ENCODE assay signal across 11 cellular contexts in the genomic region with DNA sequence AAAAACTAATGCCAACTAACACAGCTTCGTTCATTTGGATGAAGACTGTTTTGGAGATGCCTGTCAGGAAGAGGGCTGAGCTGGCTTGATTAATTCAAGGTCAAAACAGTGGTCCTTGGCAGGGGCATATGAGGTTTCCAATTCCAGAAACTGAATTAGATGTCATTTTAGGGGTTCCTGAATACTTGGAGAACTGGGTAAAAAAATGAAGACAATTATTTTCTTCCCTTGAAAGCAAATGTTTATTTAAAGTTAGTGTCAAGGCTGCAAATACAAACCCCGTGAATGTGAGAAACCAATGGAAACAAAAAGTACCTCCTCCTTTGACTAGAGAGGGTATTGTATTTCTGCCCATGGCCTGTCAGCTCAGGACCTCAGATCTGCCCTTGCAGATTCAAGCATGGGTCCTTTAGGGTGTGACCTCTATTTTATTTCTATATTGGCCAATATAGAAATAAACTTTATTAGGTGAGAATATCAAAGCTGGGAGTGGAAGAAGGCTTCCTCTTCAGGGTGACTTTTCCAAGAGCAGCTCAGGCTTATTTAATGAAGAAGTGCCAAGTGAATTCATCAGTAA.
A peak's percentile ranks its signal among the peaks of the same experiment; 100 is the strongest.
DNase-seq lines count a peak whose midpoint lies in the region; ATAC-seq and TF ChIP-seq lines count a peak whose summit lies in the region.
"Had no signal": no experiment of that assay in that cellular context is flagged by ENCODE, and none has a peak within 500 bp of the region (broad histone marks: within the 10 kb centered on the region; RNA-seq: fewer than 3 reads in every experiment).

No MANE protein-coding gene starts in this region.

- intact Hi-C loops in lower leg skin (cut with DNase I; ENCODE audit: low total_unique reads): no loop called here

- peak overlapping the region; percentile 25 for H3K9ac ChIP-seq in rectal smooth muscle tissue (ENCODE audit: low read length)

- no peak for TF ChIP-seq CTCF in brain microvascular endothelial cell (IDR thresholded peaks at IDR 0.05; ENCODE audit: low read depth, low read length, missing control alignments)
- TF ChIP-seq CTCF in right atrium auricular region (IDR thresholded peaks at IDR 0.05): no peak
- no peak for TF ChIP-seq CTCF in lower leg skin (IDR thresholded peaks at IDR 0.05)
- TF ChIP-seq CTCF in GM10266 (IDR thresholded peaks at IDR 0.05; ENCODE audit: control insufficient read depth, insufficient read depth, low read depth, missing control alignments): no peak

- H3K9me3 ChIP-seq in right atrium auricular region: no peaks in the 10 kb centered on the region

- H3K27ac ChIP-seq in brain microvascular endothelial cell: peak overlapping the region; percentile 48
- peak overlapping the region; percentile 85 to 94 for H3K27ac ChIP-seq in right atrium auricular region
- H3K27ac ChIP-seq in rectal smooth muscle tissue (ENCODE audit: low read depth, low read length): peak overlapping the region; percentile 86

- H3K36me3 ChIP-seq in brain microvascular endothelial cell (replicated peaks) (no peaks in the 10 kb centered on the region), right atrium auricular region (no peaks in the 10 kb centered on the region), rectal smooth muscle tissue (ENCODE audit: control insufficient read depth, insufficient read depth, low read length) (no peaks in the 10 kb centered on the region)

- DNase-seq in EH (ENCODE audit: low read depth): peak; percentile 12
- DNase-seq in brain microvascular endothelial cell: no peak
- DNase-seq in right atrium auricular region (ENCODE audit: low spot score): no peak
- DNase-seq in lower leg skin (ENCODE audit: low spot score in 2 of 2): no peak
- DNase-seq in activated effector memory CD4-positive, alpha-beta T cell treated with Interleukin-2 at 50 U/mL for 16 hours: no peak
- DNase-seq in GM10266 (ENCODE audit: extremely low spot score): no peak
- DNase-seq: activated effector memory CD4-positive, alpha-beta T cell treated with anti-CD3 and anti-CD28 coated beads, Interleukin-2, amount 50 U/mL, for 16 hours; DMS79 had no signal

- H3K27me3 ChIP-seq in brain microvascular endothelial cell (replicated peaks) (no peaks in the 10 kb centered on the region), right atrium auricular region (no peaks in the 10 kb centered on the region), rectal smooth muscle tissue (ENCODE audit: control insufficient read depth, insufficient read depth, low read length) (no peaks in the 10 kb centered on the region)

- peaks cover 0 to 19% of the 10 kb centered on the region in 2 donors for H3K4me1 ChIP-seq in right atrium auricular region
- H3K4me1 ChIP-seq in rectal smooth muscle tissue (ENCODE audit: control insufficient read depth, insufficient read depth, low read length): peaks cover 20% of the 10 kb centered on the region

- in situ Hi-C loops in brain microvascular endothelial cell (cut with HindIII; ENCODE audit: low pct_ligation_motif_present, low sequenced_read_pairs): no loop called here

- WGBS in lower leg skin, 2 donors: 58 to 65% methylated on average over 2 of the region's 2 CpGs

- TF ChIP-seq POLR2A in lower leg skin (IDR thresholded peaks at IDR 0.05): no peak

- H3K4me3 ChIP-seq in brain microvascular endothelial cell (ENCODE audit: low read depth, low read length) (no peak overlapping the region), right atrium auricular region (peak overlapping the region; percentile 38 to 44), rectal smooth muscle tissue (ENCODE audit: low read length) (peak overlapping the region; percentile 40), lower leg skin (ENCODE audit: low read depth, poor library complexity, severe bottlenecking) (no peak overlapping the region)

- ATAC-seq in HG03432 (IDR thresholded peaks at IDR 0.05; ENCODE audit: unreplicated experiment): no peak
- ATAC-seq: esophagus mucosa had no signal

Comparison
In these comparisons a context has a peak if more than half of its experiments do, and no peak if none do; other contexts are left out.
1. H3K4me3 ChIP-seq: peak in right atrium auricular region (2 of 2) and rectal smooth muscle tissue (single experiment); none in brain microvascular endothelial cell (single experiment) and lower leg skin (single experiment).
2. Peak in every context shown above with its lines, with median percentiles within 50 percentile points of each other: H3K27ac ChIP-seq.